10 cellular contexts compared by ENCODE assay signal in the genomic region with DNA sequence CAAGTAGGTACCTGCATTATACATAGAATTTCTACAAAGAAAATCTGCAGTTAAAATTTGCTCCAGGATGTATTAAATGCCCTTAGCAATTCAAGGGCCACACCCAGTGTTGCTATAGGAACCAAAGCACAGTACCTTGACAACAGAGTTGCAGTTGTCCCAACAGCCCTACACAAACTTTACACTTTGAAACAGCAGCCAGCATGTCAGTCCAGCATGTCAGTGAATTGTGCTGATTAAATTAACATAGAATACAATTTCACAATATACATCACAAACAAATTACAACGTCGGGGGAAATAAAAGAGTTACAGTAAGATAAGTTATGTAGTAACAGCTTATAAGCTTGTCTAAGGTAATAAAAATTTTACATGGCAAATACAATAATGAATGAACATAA.
DNase-seq lines count a peak whose midpoint lies in the region; ATAC-seq, FAIRE-seq and TF ChIP-seq lines count a peak whose summit lies in the region.
"Had no signal": no experiment of that assay in that cellular context is flagged by ENCODE, and none has a peak within 500 bp of the region (broad histone marks: within the 10 kb centered on the region; RNA-seq: fewer than 3 reads in every experiment).

No MANE protein-coding gene starts in this region.

- BruUV-seq in endothelial cell of umbilical vein (replicated peaks; lab: Mats Ljungman, UMichigan): no TSS peak

- H3K9me3 Mint-ChIP-seq in GM23338 (no peaks in the 10 kb centered on the region), osteocyte (ENCODE audit: unreplicated experiment) (no peaks in the 10 kb centered on the region)

- no peak overlapping the region for H3K4me2 ChIP-seq in GM23338
- no peak overlapping the region for H3K4me2 ChIP-seq in endothelial cell of umbilical vein (ENCODE audit: insufficient read depth, low read length)

- H2AFZ ChIP-seq in GM23338: no peak overlapping the region
- H2AFZ ChIP-seq in endothelial cell of umbilical vein (ENCODE audit: low read depth, low read length): no peak overlapping the region

- H3K4me1 Mint-ChIP-seq in GM23338 (peaks cover 14% of the 10 kb centered on the region; the same call in 2 of the 3 replicates), osteocyte (ENCODE audit: unreplicated experiment) (peaks cover 38% of the 10 kb centered on the region)

- peaks cover 2% of the 10 kb centered on the region for H3K27me3 Mint-ChIP-seq in GM23338 (ENCODE audit: insufficient read depth, low read depth, poor library complexity)
- H3K27me3 Mint-ChIP-seq in osteocyte (ENCODE audit: unreplicated experiment): no peaks in the 10 kb centered on the region

- CTCF ChIA-PET in endothelial cell of umbilical vein (lab: Charles Lee): no interaction called here

- no peaks in the 10 kb centered on the region for H3K9me1 ChIP-seq in endothelial cell of umbilical vein (replicated peaks; ENCODE audit: control insufficient read depth, extremely low read depth, insufficient read depth, low read length)

- H3K27ac ChIP-seq in GM23338 (ENCODE audit: low read depth) (no peak overlapping the region), endothelial cell of umbilical vein (ENCODE audit: insufficient read depth, low read depth, low read length) (peak overlapping the region; percentile 19)

- no peak for FAIRE-seq in endothelial cell of umbilical vein (lab: Jason Lieb, UNC)

- no peak overlapping the region for H3K9ac ChIP-seq in endothelial cell of umbilical vein (replicated peaks; ENCODE audit: extremely low read depth, insufficient read depth, low read length)

- H3K9me2 ChIP-seq in GM23338 (ENCODE audit: insufficient read depth): 0 out of 2 replicates have a peak, but pooled peaks cover 3% of the 10 kb centered on the region

- TF ChIP-seq CTCF in GM23338 (conservative IDR thresholded peaks at IDR 0.05; ENCODE audit: low read depth in 2 of 2) (no peak), endothelial cell of umbilical vein (IDR thresholded peaks at IDR 0.05; ENCODE audit: extremely low read depth in 1 of 2, insufficient read depth in 1 of 2, low read depth in 1 of 2, low read length in 2 of 2) (no peak), osteocyte (IDR thresholded peaks at IDR 0.05) (no peak), GM20000 (IDR thresholded peaks at IDR 0.05; ENCODE audit: extremely low read depth, missing control alignments) (no peak)

- H3K4me3 ChIP-seq in GM23338: no peak overlapping the region
- H3K4me3 ChIP-seq in endothelial cell of umbilical vein (replicated peaks in 1 of 3; ENCODE audit: insufficient read depth in 1 of 3, low read depth in 1 of 3, low read length in 3 of 3): no peak overlapping the region

- dilution Hi-C loops in endothelial cell of umbilical vein (cut with MboI; ENCODE audit: extremely low pct_ligation_motif_present, low sequenced_read_pairs): no loop called here

- H3K79me2 ChIP-seq in GM23338 (replicated peaks; ENCODE audit: insufficient read depth) (no peaks in the 10 kb centered on the region), endothelial cell of umbilical vein (ENCODE audit: control insufficient read depth, insufficient read depth, low read length) (no peaks in the 10 kb centered on the region)

- H3K36me3 ChIP-seq in GM23338 (ENCODE audit: insufficient read depth) (no peaks in the 10 kb centered on the region), endothelial cell of umbilical vein (ENCODE audit: control insufficient read depth in 2 of 2, extremely low read depth in 1 of 2, insufficient read depth in 2 of 2, low read length in 2 of 2) (no peaks in the 10 kb centered on the region)

- TF ChIP-seq POLR2A in endothelial cell of umbilical vein (IDR thresholded peaks at IDR 0.05; ENCODE audit: low read depth, low read length): no peak

- DNase-seq in GM23338 (ENCODE audit: low spot score) (peak; percentile 16), NCI-H69 (lab: John Stamatoyannopoulos, UW) (peak; percentile 66), endothelial cell of umbilical vein (ENCODE audit: low read depth, low spot score) (peak; percentile 15), osteocyte (ENCODE audit: extremely low spot score, unreplicated experiment) (no peak), GM20000 (ENCODE audit: low spot score) (no peak)
- DNase-seq in NK-92 treated with Interleukin-12 subunit alpha and Interleukin-12 subunit beta, amount 100 ng/mL, for 24 hours (lab: John Stamatoyannopoulos, UW): no peak
- DNase-seq: amygdala, DMS79 treated with DMSO at 0.1 percent for 48 hours, T-helper 9 cell had no signal

- H3K27ac Mint-ChIP-seq in GM23338 (no peak overlapping the region), osteocyte (ENCODE audit: unreplicated experiment) (peak overlapping the region; percentile 83)

- H3K4me1 ChIP-seq in GM23338 (ENCODE audit: insufficient read depth) (peaks cover 6% of the 10 kb centered on the region; the same call in 1 of the 2 replicates), endothelial cell of umbilical vein (ENCODE audit: control insufficient read depth, extremely low read depth, insufficient read depth, low read length) (peaks cover 24% of the 10 kb centered on the region)

- no peak overlapping the region for H3K4me3 Mint-ChIP-seq in GM23338
- H3K4me3 Mint-ChIP-seq in osteocyte (ENCODE audit: unreplicated experiment): no peak overlapping the region

- H3K36me3 Mint-ChIP-seq in GM23338 (ENCODE audit: low read depth) (no peaks in the 10 kb centered on the region), osteocyte (ENCODE audit: unreplicated experiment) (peaks cover 3% of the 10 kb centered on the region)

- H4K20me1 ChIP-seq in GM23338 (replicated peaks; ENCODE audit: insufficient read depth) (no peaks in the 10 kb centered on the region), endothelial cell of umbilical vein (replicated peaks; ENCODE audit: control insufficient read depth, extremely low read depth, insufficient read depth, low read length) (no peaks in the 10 kb centered on the region)

- intact Hi-C loops in endothelial cell of umbilical vein (cut with micrococcal nuclease): no loop called here

- H3K9me3 ChIP-seq in endothelial cell of umbilical vein (replicated peaks; ENCODE audit: control insufficient read depth, insufficient read depth, low read length): no peaks in the 10 kb centered on the region

- H3K27me3 ChIP-seq in GM23338 (ENCODE audit: insufficient read depth) (no peaks in the 10 kb centered on the region), endothelial cell of umbilical vein (ENCODE audit: control insufficient read depth in 2 of 2, insufficient read depth in 2 of 2, low read length in 2 of 2) (no peaks in the 10 kb centered on the region)

- ATAC-seq in GM23338: no peak
- no peak for ATAC-seq in GM19351 (IDR thresholded peaks at IDR 0.05; ENCODE audit: unreplicated experiment)

- no peaks in the 10 kb centered on the region for H3F3A ChIP-seq in GM23338 (replicated peaks; ENCODE audit: low read depth)

- POLR2A ChIA-PET in endothelial cell of umbilical vein (lab: Charles Lee): no interaction called here

TF ChIP-seq in GM23338, 12 proteins besides CTCF, POLR2A, EP300 and RAD21:
- no peak for TF ChIP-seq ZNF331 (CRISPR knock-in tag; IDR thresholded peaks at IDR 0.05; ENCODE audit: low read depth)
- TF ChIP-seq EZH2 (IDR thresholded peaks at IDR 0.05; ENCODE audit: low read depth, unreplicated experiment): no peak
TF ChIP-seq in GM23338: peak in this region for 0.

TF ChIP-seq in endothelial cell of umbilical vein, 7 proteins besides CTCF, POLR2A, EP300 and RAD21:
- TF ChIP-seq EZH2 (IDR thresholded peaks at IDR 0.05; ENCODE audit: borderline replicate concordance, low read depth, low read length, severe bottlenecking) (no peak), FOS (IDR thresholded peaks at IDR 0.05; ENCODE audit: borderline replicate concordance, insufficient read depth, low read length) (no peak), MYC (IDR thresholded peaks at IDR 0.05; ENCODE audit: low read depth, low read length) (no peak), MAX (IDR thresholded peaks at IDR 0.05; ENCODE audit: insufficient read depth, insufficient read length) (no peak), JUN (IDR thresholded peaks at IDR 0.05; ENCODE audit: borderline replicate concordance, insufficient read depth, insufficient read length, low read depth) (no peak), POLR2AphosphoS5 (IDR thresholded peaks at IDR 0.05; ENCODE audit: insufficient read depth, low read depth, low read length) (no peak), GATA2 (IDR thresholded peaks at IDR 0.05; ENCODE audit: insufficient read depth, insufficient read length, low read depth, low read length) (no peak)

Comparison
In these comparisons a context has a peak if more than half of its experiments do, and no peak if none do; other contexts are left out.
1. DNase-seq: peak in GM23338 (single experiment), NCI-H69 (single experiment) and endothelial cell of umbilical vein (single experiment); none in osteocyte (single experiment), GM20000 (single experiment) and NK-92 treated with Interleukin-12 subunit alpha and Interleukin-12 subunit beta, amount 100 ng/mL, for 24 hours (single experiment).